ENCODE assay signal across 19 cellular contexts in genomic region chr7:77794000-77794399, GRCh38.
"Had no signal": no experiment of that assay in that cellular context is flagged by ENCODE, and none has a peak within 500 bp of the region (broad histone marks: within the 10 kb centered on the region; RNA-seq: fewer than 3 reads in every experiment).

No MANE protein-coding gene starts in this region.

- H3K4me3 Mint-ChIP-seq: activated CD4-positive, alpha-beta memory T cell treated with anti-CD3 and anti-CD28 coated beads for 36 hours; activated naive CD4-positive, alpha-beta T cell treated with anti-CD3 and anti-CD28 coated beads for 36 hours; natural killer cell; stimulated activated naive CD8-positive, alpha-beta T cell treated with anti-CD3 and anti-CD28 coated beads, Interleukin-15, amount 100 ng/mL, for 72 hours had no signal

- H3K4me1 ChIP-seq: foreskin keratinocyte had no signal

- ATAC-seq: foreskin keratinocyte; left cardiac atrium; mucosa of descending colon; natural killer cell; stimulated activated naive CD8-positive, alpha-beta T cell treated with anti-CD3 and anti-CD28 coated beads, Interleukin-15, amount 100 ng/mL, for 72 hours had no signal

- H3K36me3 Mint-ChIP-seq: natural killer cell had no signal

- H3K27me3 ChIP-seq: dorsolateral prefrontal cortex, esophagus muscularis mucosa, foreskin keratinocyte had no signal

- H3K27me3 Mint-ChIP-seq: activated CD4-positive, alpha-beta memory T cell treated with anti-CD3 and anti-CD28 coated beads for 36 hours; stimulated activated naive CD8-positive, alpha-beta T cell treated with anti-CD3 and anti-CD28 coated beads, Interleukin-15, amount 100 ng/mL, for 72 hours had no signal

- H3K27ac ChIP-seq: dorsolateral prefrontal cortex, esophagus muscularis mucosa, foreskin keratinocyte, thoracic aorta had no signal

- H3K9me3 Mint-ChIP-seq: activated CD4-positive, alpha-beta memory T cell treated with anti-CD3 and anti-CD28 coated beads for 36 hours; activated naive CD4-positive, alpha-beta T cell treated with anti-CD3 and anti-CD28 coated beads for 36 hours; brain; natural killer cell; stimulated activated naive CD8-positive, alpha-beta T cell treated with anti-CD3 and anti-CD28 coated beads, Interleukin-15, amount 100 ng/mL, for 72 hours had no signal

- H3K27ac Mint-ChIP-seq: activated CD4-positive, alpha-beta memory T cell treated with anti-CD3 and anti-CD28 coated beads for 36 hours; activated naive CD4-positive, alpha-beta T cell treated with anti-CD3 and anti-CD28 coated beads for 36 hours; stimulated activated naive CD8-positive, alpha-beta T cell treated with anti-CD3 and anti-CD28 coated beads, Interleukin-15, amount 100 ng/mL, for 72 hours had no signal

- DNase-seq: activated CD4-positive, alpha-beta memory T cell treated with anti-CD3 and anti-CD28 coated beads for 36 hours; activated CD4-positive, alpha-beta T cell treated with anti-CD3 and anti-CD28 coated beads for 1 hour; activated naive CD4-positive, alpha-beta T cell treated with anti-CD3 and anti-CD28 coated beads for 36 hours; amygdala; cerebellar nuclear complex; dorsolateral prefrontal cortex; foreskin keratinocyte; head of caudate nucleus; left cardiac atrium; mucosa of descending colon; natural killer cell; occipital lobe; stimulated activated CD4-positive, alpha-beta T cell treated with anti-CD3 and anti-CD28 coated beads, Interleukin-4, amount 100 ng/mL, for 1 hour; stimulated activated CD8-positive, alpha-beta memory T cell treated with anti-CD3 and anti-CD28 coated beads, Interleukin-4, amount 100 ng/mL, for 48 hours; stimulated activated naive CD8-positive, alpha-beta T cell treated with anti-CD3 and anti-CD28 coated beads, Interleukin-15, amount 100 ng/mL, for 72 hours; T-helper 9 cell had no signal

- H3K9me3 ChIP-seq: esophagus muscularis mucosa, mucosa of descending colon, thoracic aorta had no signal

- H3K4me3 ChIP-seq: dorsolateral prefrontal cortex, esophagus muscularis mucosa, mucosa of descending colon, thoracic aorta had no signal

- H3K36me3 ChIP-seq: thoracic aorta had no signal
